In genomic region chr6:142912125-142912524, GRCh38 we compare ENCODE assay signal across 15 cellular contexts. TPM values are rescaled to one million over a fixed set of nuclear protein-coding genes. Genes with fewer than 3 reads are reported as not detected.
DNase-seq lines count a peak whose midpoint lies in the region; ATAC-seq lines count a peak whose summit lies in the region.
"Had no signal": no experiment of that assay in that cellular context is flagged by ENCODE, and none has a peak within 500 bp of the region (broad histone marks: within the 10 kb centered on the region; RNA-seq: fewer than 3 reads in every experiment).

No MANE protein-coding gene starts in this region.

- peak overlapping the region; percentile 99 for H3K27ac Mint-ChIP-seq in activated CD8-positive, alpha-beta memory T cell treated with anti-CD3 and anti-CD28 coated beads, Interleukin-2, amount 10 ng/mL, durations not matched to agents 7 days and 5 days
- H3K27ac Mint-ChIP-seq in activated naive CD8-positive, alpha-beta T cell treated with anti-CD3 and anti-CD28 coated beads, Interleukin-2, amount 50 U/mL, for 24 hours, result peak overlapping the region; percentile 99
- H3K27ac Mint-ChIP-seq in naive thymus-derived CD8-positive, alpha-beta T cell, result peak overlapping the region in 9 of 10 donors; percentile 96 to 100 (median 99)

- peaks cover 23% of the 10 kb centered on the region for H3K36me3 Mint-ChIP-seq in activated CD8-positive, alpha-beta memory T cell treated with anti-CD3 and anti-CD28 coated beads, Interleukin-2, amount 10 ng/mL, durations not matched to agents 7 days and 5 days
- peaks cover 35% of the 10 kb centered on the region for H3K36me3 Mint-ChIP-seq in activated naive CD8-positive, alpha-beta T cell treated with anti-CD3 and anti-CD28 coated beads, Interleukin-2, amount 50 U/mL, for 24 hours (ENCODE audit: low read depth)
- peaks cover 0 to 7% (median under 1%) of the 10 kb centered on the region in 3 donors for H3K36me3 Mint-ChIP-seq in naive thymus-derived CD8-positive, alpha-beta T cell

- H3K27ac ChIP-seq in KOPT-K1 (ENCODE audit: low read depth, low read length, poor library complexity, severe bottlenecking), result peak overlapping the region; percentile 88

- no peak overlapping the region for H3K4me3 Mint-ChIP-seq in activated CD8-positive, alpha-beta memory T cell treated with anti-CD3 and anti-CD28 coated beads, Interleukin-2, amount 10 ng/mL, durations not matched to agents 7 days and 5 days
- H3K4me3 Mint-ChIP-seq in activated naive CD8-positive, alpha-beta T cell treated with anti-CD3 and anti-CD28 coated beads, Interleukin-2, amount 50 U/mL, for 24 hours, result peak overlapping the region; percentile 73
- H3K4me3 Mint-ChIP-seq in naive thymus-derived CD8-positive, alpha-beta T cell, result peak overlapping the region in 9 of 10 donors; percentile 80 to 93 (median 89)

- no peaks in the 10 kb centered on the region for H3K9me3 ChIP-seq in KOPT-K1 (ENCODE audit: insufficient read depth, low read length, poor library complexity, severe bottlenecking)

- H3K4me1 Mint-ChIP-seq in activated CD8-positive, alpha-beta memory T cell treated with anti-CD3 and anti-CD28 coated beads, Interleukin-2, amount 10 ng/mL, durations not matched to agents 7 days and 5 days, result peaks cover 76% of the 10 kb centered on the region
- peaks cover 97% of the 10 kb centered on the region for H3K4me1 Mint-ChIP-seq in activated naive CD8-positive, alpha-beta T cell treated with anti-CD3 and anti-CD28 coated beads, Interleukin-2, amount 50 U/mL, for 24 hours
- H3K4me1 Mint-ChIP-seq in naive thymus-derived CD8-positive, alpha-beta T cell, result peaks cover 43 to 90% (median 83%) of the 10 kb centered on the region in 4 donors

- H3K36me3 ChIP-seq in KOPT-K1 (ENCODE audit: insufficient read depth, low read length), result no peaks in the 10 kb centered on the region

- CTCF ChIA-PET in activated CD8-positive, alpha-beta memory T cell treated with anti-CD3 and anti-CD28 coated beads, Interleukin-2, amount 10 ng/mL, durations not matched to agents 7 days and 5 days (lab: Charles Lee), result no interaction called here

- no peak for ATAC-seq in activated CD8-positive, alpha-beta memory T cell treated with anti-CD3 and anti-CD28 coated beads, Interleukin-2, amount 10 ng/mL, durations not matched to agents 7 days and 5 days
- no peak for ATAC-seq in activated naive CD8-positive, alpha-beta T cell treated with anti-CD3 and anti-CD28 coated beads, Interleukin-2, amount 50 U/mL, for 24 hours
- no peak for ATAC-seq in naive thymus-derived CD8-positive, alpha-beta T cell
- ATAC-seq in GM21529 (IDR thresholded peaks at IDR 0.05; ENCODE audit: unreplicated experiment), result no peak

- no peaks in the 10 kb centered on the region for H3K9me3 Mint-ChIP-seq in activated CD8-positive, alpha-beta memory T cell treated with anti-CD3 and anti-CD28 coated beads, Interleukin-2, amount 10 ng/mL, durations not matched to agents 7 days and 5 days (ENCODE audit: low read depth)
- peaks cover 3% of the 10 kb centered on the region for H3K9me3 Mint-ChIP-seq in activated naive CD8-positive, alpha-beta T cell treated with anti-CD3 and anti-CD28 coated beads, Interleukin-2, amount 50 U/mL, for 24 hours
- peaks cover 0 to 3% (median 0%) of the 10 kb centered on the region in 9 donors for H3K9me3 Mint-ChIP-seq in naive thymus-derived CD8-positive, alpha-beta T cell

- H3K27me3 Mint-ChIP-seq in activated CD8-positive, alpha-beta memory T cell treated with anti-CD3 and anti-CD28 coated beads, Interleukin-2, amount 10 ng/mL, durations not matched to agents 7 days and 5 days, result no peaks in the 10 kb centered on the region
- H3K27me3 Mint-ChIP-seq in activated naive CD8-positive, alpha-beta T cell treated with anti-CD3 and anti-CD28 coated beads, Interleukin-2, amount 50 U/mL, for 24 hours, result no peaks in the 10 kb centered on the region
- no peaks in the 10 kb centered on the region for H3K27me3 Mint-ChIP-seq in naive thymus-derived CD8-positive, alpha-beta T cell

- no peak for DNase-seq in activated CD8-positive, alpha-beta memory T cell treated with anti-CD3 and anti-CD28 coated beads, Interleukin-2, amount 10 ng/mL, durations not matched to agents 7 days and 5 days
- no peak for DNase-seq in activated CD8-positive, alpha-beta memory T cell treated with anti-CD3 and anti-CD28 coated beads for 24 hours
- DNase-seq in activated naive CD8-positive, alpha-beta T cell treated with anti-CD3 and anti-CD28 coated beads, Interleukin-2, amount 50 U/mL, for 24 hours, result no peak
- no peak for DNase-seq in naive thymus-derived CD8-positive, alpha-beta T cell
- DNase-seq in NCI-H2171 treated with DMSO at 0.1 percent for 48 hours (lab: John Stamatoyannopoulos, UW) (no peak), COLO668 (lab: John Stamatoyannopoulos, UW; ENCODE audit: unreplicated experiment) (no peak)
- DNase-seq: aorta; cerebellar nuclear complex; effector CD8-positive, alpha-beta T cell; EL; NCI-H1436 treated with DMSO at 0.1 percent for 48 hours; NCI-H345; SW 1271 had no signal

- POLR2A ChIA-PET in naive thymus-derived CD8-positive, alpha-beta T cell (lab: Charles Lee), result interaction anchor here (0.6 to 8.8 kb wide), 5 partner anchors 10 to 46 kb away, joined by 4 to 50 read pairs (median 7); partner anchors contain the start of gene HIVEP2

RNA-seq across cellular contexts. Expression of gene HIVEP2, which starts 32.9 kb away (rescaled TPM):
- 10 to 100 TPM; 24.1 to 28.8 TPM for total RNA-seq in activated CD8-positive, alpha-beta memory T cell treated with anti-CD3 and anti-CD28 coated beads, Interleukin-2, amount 10 ng/mL, durations not matched to agents 7 days and 5 days
- 10 to 100 TPM; 84.8 to 99.2 TPM for total RNA-seq in naive thymus-derived CD8-positive, alpha-beta T cell
- 10 to 100 TPM in 2 of 3 donors, 1 to 10 TPM in 1; 6.5 to 17.1 (median 12.5) TPM for polyA plus RNA-seq in naive thymus-derived CD8-positive, alpha-beta T cell
